8 cellular contexts compared by ENCODE assay signal in genomic region chr17:39979865-39980401, GRCh38. TPM values are rescaled to one million over a fixed set of nuclear protein-coding genes. Genes with fewer than 3 reads are reported as not detected.
DNase-seq lines count a peak whose midpoint lies in the region; ATAC-seq and TF ChIP-seq lines count a peak whose summit lies in the region.

No MANE protein-coding gene starts in this region.

- H3K36me3 Mint-ChIP-seq in activated T-cell treated with anti-CD3 and anti-CD28 coated beads, Interleukin-2, amount 50 U/mL, for 24 hours (ENCODE audit: low read depth), result peaks cover 40% of the 10 kb centered on the region
- H3K36me3 Mint-ChIP-seq in activated T-helper 17 cell treated with anti-CD3 and anti-CD28 coated beads, Interleukin-2, amount 50 U/mL, for 72 hours (ENCODE audit: low read depth), result peaks cover 41% of the 10 kb centered on the region

- peaks cover 5 to 38% (median 23%) of the 10 kb centered on the region in 9 donors for H3K4me1 ChIP-seq in heart right ventricle

- peak overlapping the region; percentile 97 for H3K27ac Mint-ChIP-seq in activated T-cell treated with anti-CD3 and anti-CD28 coated beads, Interleukin-2, amount 50 U/mL, for 24 hours
- peak overlapping the region; percentile 94 for H3K27ac Mint-ChIP-seq in activated T-helper 17 cell treated with anti-CD3 and anti-CD28 coated beads, Interleukin-2, amount 50 U/mL, for 72 hours

- peaks cover 35% of the 10 kb centered on the region for H3K4me1 Mint-ChIP-seq in activated T-cell treated with anti-CD3 and anti-CD28 coated beads, Interleukin-2, amount 50 U/mL, for 24 hours (ENCODE audit: low read depth)
- H3K4me1 Mint-ChIP-seq in activated T-helper 17 cell treated with anti-CD3 and anti-CD28 coated beads, Interleukin-2, amount 50 U/mL, for 72 hours, result peaks cover 12% of the 10 kb centered on the region

- H3K4me3 ChIP-seq in HFF-Myc (replicated peaks; ENCODE audit: low read depth, low read length), result peak overlapping the region; percentile 74
- H3K4me3 ChIP-seq in heart right ventricle, result peak overlapping the region; percentile 23 to 100 (median 93)
- peak overlapping the region; percentile 97 for H3K4me3 ChIP-seq in retinal pigment epithelial cell (ENCODE audit: low read length)

- peak; percentile 9 for ATAC-seq in activated T-helper 17 cell treated with anti-CD3 and anti-CD28 coated beads, Interleukin-2, amount 50 U/mL, for 72 hours (replicated peaks)
- ATAC-seq in heart right ventricle, result peak; percentile 1 to 40 (median 20)

- H3K27me3 ChIP-seq in heart right ventricle, result peaks cover 0 to 9% (median 0%) of the 10 kb centered on the region in 7 donors

- no peak for DNase-seq in activated T-cell treated with anti-CD3 and anti-CD28 coated beads, Interleukin-2, amount 50 U/mL, for 24 hours
- DNase-seq in activated T-cell treated with anti-CD3 and anti-CD28 coated beads, Interleukin-2, amount 50 U/mL, for 1 hour, result no peak
- DNase-seq in HFF-Myc (ENCODE audit: extremely low read depth, low read depth) (no peak), NCI-H1694 treated with DMSO at 0.1 percent for 48 hours (lab: John Stamatoyannopoulos, UW) (peak; percentile 73), heart right ventricle (no peak), retinal pigment epithelial cell (ENCODE audit: low read depth) (no peak), dermis blood vessel endothelial cell (no peak)

- peaks cover 0 to 19% (median 9%) of the 10 kb centered on the region in 9 donors for H3K36me3 ChIP-seq in heart right ventricle

- WGBS in heart right ventricle, 2 donors, result 1% methylated on average over 12 of the region's 12 CpGs

- peak overlapping the region; percentile 53 to 97 (median 95) for H3K27ac ChIP-seq in heart right ventricle

- intact Hi-C loops in heart right ventricle (cut with DNase I), result loop anchor here in 8 of 10 donors (1.0 to 10.0 kb wide), 11 partner anchors 19 to 357 kb away; partner anchors contain the start of genes LRRC3C (in 2 of the 8), ORMDL3 (in 2 of the 8), IKZF3 (in 1 of the 8) and ZPBP2 (in 1 of the 8)

- peak overlapping the region; percentile 95 for H3K4me3 Mint-ChIP-seq in activated T-cell treated with anti-CD3 and anti-CD28 coated beads, Interleukin-2, amount 50 U/mL, for 24 hours
- H3K4me3 Mint-ChIP-seq in activated T-helper 17 cell treated with anti-CD3 and anti-CD28 coated beads, Interleukin-2, amount 50 U/mL, for 72 hours, result peak overlapping the region; percentile 95

- peaks cover 6% of the 10 kb centered on the region for H3K27me3 Mint-ChIP-seq in activated T-cell treated with anti-CD3 and anti-CD28 coated beads, Interleukin-2, amount 50 U/mL, for 24 hours
- H3K27me3 Mint-ChIP-seq in activated T-helper 17 cell treated with anti-CD3 and anti-CD28 coated beads, Interleukin-2, amount 50 U/mL, for 72 hours, result no peaks in the 10 kb centered on the region

- H3K9me3 ChIP-seq in heart right ventricle, result no peaks in the 10 kb centered on the region

- TF ChIP-seq CTCF in HFF-Myc (IDR thresholded peaks at IDR 0.05; ENCODE audit: low read depth, low read length, missing control alignments) (peak; percentile 23), heart right ventricle (IDR thresholded peaks at IDR 0.05) (no peak), retinal pigment epithelial cell (conservative IDR thresholded peaks at IDR 0.05; ENCODE audit: low read depth, low read length) (peak; percentile 37)

- H3K9me3 Mint-ChIP-seq in activated T-cell treated with anti-CD3 and anti-CD28 coated beads, Interleukin-2, amount 50 U/mL, for 24 hours, result no peaks in the 10 kb centered on the region
- H3K9me3 Mint-ChIP-seq in activated T-helper 17 cell treated with anti-CD3 and anti-CD28 coated beads, Interleukin-2, amount 50 U/mL, for 72 hours, result no peaks in the 10 kb centered on the region

RNA-seq across cellular contexts. Expression of gene PSMD3, which starts 0.7 kb away (rescaled TPM):
- 100 to 1,000 TPM in 1 of 2 donors, 10 to 100 TPM in 1; 97.6 to 159 TPM for total RNA-seq in activated T-helper 17 cell treated with anti-CD3 and anti-CD28 coated beads, Interleukin-2, amount 50 U/mL, for 72 hours
- total RNA-seq in heart right ventricle (100 to 1,000 TPM in 1 of 10 donors, 10 to 100 TPM in 9; 76.5 to 113 (median 81.8) TPM), dermis blood vessel endothelial cell (85.6 and 152 TPM in 2 replicates)
- 100 to 1,000 TPM in 1 of 2 donors, 10 to 100 TPM in 1; 46.7 to 109 TPM for polyA plus RNA-seq in heart right ventricle

RNA-seq across cellular contexts. Expression of gene GSDMA, which starts 17.1 kb away (rescaled TPM):
- total RNA-seq in activated T-helper 17 cell treated with anti-CD3 and anti-CD28 coated beads, Interleukin-2, amount 50 U/mL, for 72 hours, result 1 to 10 TPM in 1 of 2 donors, under 1 TPM in 1; 0.63 to 1.1 TPM
- total RNA-seq in heart right ventricle (1 to 10 TPM in 1 of 10 donors, under 1 TPM in 4, not detected in 5; 0.15 to 1.3 (median 0.57) TPM), dermis blood vessel endothelial cell (not detected in 2 replicates)
- under 1 TPM in 1 of 2 donors, not detected in 1; 0.06 TPM for polyA plus RNA-seq in heart right ventricle

RNA-seq across cellular contexts. Expression of gene CSF3, which starts 35.3 kb away (rescaled TPM):
- not detected for total RNA-seq in activated T-helper 17 cell treated with anti-CD3 and anti-CD28 coated beads, Interleukin-2, amount 50 U/mL, for 72 hours
- total RNA-seq in heart right ventricle (1 to 10 TPM in 2 of 10 donors, under 1 TPM in 1, not detected in 7; 0.81 to 4.2 (median 1.6) TPM), dermis blood vessel endothelial cell (0.17 and 2.4 TPM in 2 replicates)
- under 1 TPM; 0.29 to 0.32 TPM for polyA plus RNA-seq in heart right ventricle

RNA-seq across cellular contexts. Expression of gene LRRC3C, which starts 52.4 kb away (rescaled TPM):
- not detected for total RNA-seq in activated T-helper 17 cell treated with anti-CD3 and anti-CD28 coated beads, Interleukin-2, amount 50 U/mL, for 72 hours
- not detected for total RNA-seq in heart right ventricle
- not detected for polyA plus RNA-seq in heart right ventricle
- total RNA-seq in dermis blood vessel endothelial cell, result not detected in 2 replicates

RNA-seq across cellular contexts. Expression of gene ORMDL3, which starts 52.5 kb away (rescaled TPM):
- 10 to 100 TPM; 66.8 to 70.3 TPM for total RNA-seq in activated T-helper 17 cell treated with anti-CD3 and anti-CD28 coated beads, Interleukin-2, amount 50 U/mL, for 72 hours
- total RNA-seq in heart right ventricle (10 to 100 TPM; 33.5 to 94.3 (median 66.8) TPM), dermis blood vessel endothelial cell (31.6 and 38.5 TPM in 2 replicates)
- polyA plus RNA-seq in heart right ventricle, result 10 to 100 TPM; 51.4 to 56.3 TPM

Comparison
In these comparisons a context has a peak if more than half of its experiments do, and no peak if none do; other contexts are left out.
1. CTCF ChIP-seq: peak in HFF-Myc (single experiment) and retinal pigment epithelial cell (single experiment); none in heart right ventricle (0 of 9).
2. Peak in every context shown above with its lines, with median percentiles within 50 percentile points of each other: H3K4me3 ChIP-seq.